In the genomic region with DNA sequence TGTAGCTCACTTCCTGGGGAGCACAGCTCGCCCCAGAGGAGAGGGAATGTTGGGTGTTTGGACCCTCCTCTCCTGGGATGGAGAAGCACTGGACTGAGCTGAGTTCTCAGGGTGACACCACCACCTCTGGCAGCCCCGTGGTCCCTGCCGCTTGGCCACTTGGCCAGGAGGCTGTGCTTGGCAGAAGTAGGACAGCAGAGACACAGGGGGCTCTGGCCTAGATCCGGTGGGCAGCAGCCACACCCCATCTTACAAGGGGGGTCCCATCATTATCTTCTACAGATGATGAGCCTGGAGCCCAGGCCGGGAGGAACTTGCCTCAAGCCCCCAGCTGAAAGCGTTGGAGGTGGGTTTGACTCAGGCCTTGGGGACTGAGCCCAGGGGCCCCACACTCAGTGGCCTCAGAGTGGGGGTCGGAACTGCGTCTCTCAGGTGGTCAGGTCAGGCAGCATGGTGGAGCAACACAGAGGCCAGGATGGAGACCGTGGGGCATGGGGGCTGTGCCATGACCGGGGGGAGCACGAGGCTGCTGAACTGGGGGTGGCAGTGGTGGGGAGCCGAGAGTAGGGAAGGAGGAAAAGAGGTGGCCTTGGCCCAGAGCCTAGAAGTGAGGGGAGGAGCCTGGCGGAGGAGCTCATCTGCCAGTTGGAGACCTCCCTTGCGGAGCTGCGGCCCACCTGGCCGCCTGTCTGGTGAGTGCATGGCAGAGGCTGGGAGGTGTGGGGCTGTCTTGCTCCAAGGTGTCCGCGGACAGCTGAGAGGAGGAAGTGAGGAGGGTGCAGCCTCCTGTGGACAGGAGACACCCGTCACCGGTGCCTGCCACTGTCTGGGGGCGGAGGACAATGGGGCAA, we compare ENCODE assay signal across 14 cellular contexts.
DNase-seq lines count a peak whose midpoint lies in the region; ATAC-seq and TF ChIP-seq lines count a peak whose summit lies in the region.
"Had no signal": no experiment of that assay in that cellular context is flagged by ENCODE, and none has a peak within 500 bp of the region (broad histone marks: within the 10 kb centered on the region; RNA-seq: fewer than 3 reads in every experiment).

No MANE protein-coding gene starts in this region.

- H3K4me3 ChIP-seq in right atrium auricular region, result no peak overlapping the region
- H3K4me3 ChIP-seq in esophagus muscularis mucosa, result no peak overlapping the region
- H3K4me3 ChIP-seq in thyroid gland (replicated peaks in 1 of 3), result no peak overlapping the region

- peaks cover 4% of the 10 kb centered on the region for H3K27me3 Mint-ChIP-seq in nephron progenitor cell (ENCODE audit: low read depth, poor library complexity)

- intact Hi-C loops in Right ventricle myocardium superior (cut with DNase I), result no loop called here
- intact Hi-C loops in esophagus muscularis mucosa (cut with DNase I), result no loop called here
- intact Hi-C loops in posterior vena cava (cut with DNase I), result loop anchor here in 1 of 2 donors (1.0 kb wide), 1 partner anchor 200 kb away; no protein-coding TSS in a partner anchor
- intact Hi-C loops in thyroid gland (cut with DNase I), result no loop called here

- H3K4me3 Mint-ChIP-seq in nephron progenitor cell, result no peak overlapping the region

- no peak for TF ChIP-seq POLR2A in esophagus muscularis mucosa (IDR thresholded peaks at IDR 0.05; ENCODE audit: low read depth)
- TF ChIP-seq POLR2A in thyroid gland (IDR thresholded peaks at IDR 0.05), result no peak

- no peaks in the 10 kb centered on the region for H3K27me3 ChIP-seq in right atrium auricular region
- H3K27me3 ChIP-seq in esophagus muscularis mucosa, result no peaks in the 10 kb centered on the region
- no peaks in the 10 kb centered on the region for H3K27me3 ChIP-seq in thyroid gland
- H3K27me3 ChIP-seq: brain microvascular endothelial cell had no signal

- H3K27ac ChIP-seq in right atrium auricular region, result peak overlapping the region; percentile 23 to 44
- H3K27ac ChIP-seq in esophagus muscularis mucosa (replicated peaks in 1 of 4), result peak overlapping the region; percentile 56 to 66 (median 65)
- H3K27ac ChIP-seq in thyroid gland, result no peak overlapping the region
- H3K27ac ChIP-seq: brain microvascular endothelial cell had no signal

- no peak for TF ChIP-seq EP300 in esophagus muscularis mucosa (IDR thresholded peaks at IDR 0.05)

- H3K9me3 ChIP-seq in right atrium auricular region (no peaks in the 10 kb centered on the region), esophagus muscularis mucosa (no peaks in the 10 kb centered on the region), thyroid gland (no peaks in the 10 kb centered on the region)

- DNase-seq in right atrium auricular region (ENCODE audit: low spot score), result no peak
- DNase-seq in Right ventricle myocardium superior, result no peak
- DNase-seq in esophagus muscularis mucosa (ENCODE audit: extremely low spot score), result no peak
- peak; percentile 78 for DNase-seq in posterior vena cava (ENCODE audit: low spot score)
- DNase-seq in NCI-H1694 treated with DMSO at 0.1 percent for 48 hours (lab: John Stamatoyannopoulos, UW), result no peak
- no peak for DNase-seq in putamen (ENCODE audit: low spot score)
- no peak for DNase-seq in thyroid gland
- DNase-seq in nephron progenitor cell, result no peak
- DNase-seq: activated naive CD4-positive, alpha-beta T cell treated with anti-CD3 and anti-CD28 coated beads, Interleukin-2, amount 50 U/mL, for 16 hours; brain microvascular endothelial cell; EL; Kasumi-1; NCI-H1436; stimulated activated naive CD4-positive, alpha-beta T cell treated with Interleukin-2 at 50 U/mL for 16 hours had no signal

- WGBS in esophagus muscularis mucosa, result 90% methylated on average over 17 of the region's 21 CpGs
- WGBS in thyroid gland, 2 donors, result 93 to 94% methylated on average over 17 to 21 of the region's 21 CpGs

- peaks cover 35% of the 10 kb centered on the region for H3K4me1 Mint-ChIP-seq in nephron progenitor cell

- peaks cover 4% of the 10 kb centered on the region for H3K9me3 Mint-ChIP-seq in nephron progenitor cell

- H3K36me3 Mint-ChIP-seq in nephron progenitor cell (ENCODE audit: low read depth), result no peaks in the 10 kb centered on the region

- peaks cover 0 to 33% of the 10 kb centered on the region in 2 donors for H3K4me1 ChIP-seq in right atrium auricular region
- peaks cover 13 to 40% (median 36%) of the 10 kb centered on the region in 4 donors for H3K4me1 ChIP-seq in esophagus muscularis mucosa
- H3K4me1 ChIP-seq in thyroid gland, result no peaks in the 10 kb centered on the region

- TF ChIP-seq CTCF in right atrium auricular region (IDR thresholded peaks at IDR 0.05) (no peak), esophagus muscularis mucosa (IDR thresholded peaks at IDR 0.05) (no peak), thyroid gland (IDR thresholded peaks at IDR 0.05) (no peak), nephron progenitor cell (IDR thresholded peaks at IDR 0.05) (no peak)

- H3K36me3 ChIP-seq in right atrium auricular region (no peaks in the 10 kb centered on the region), esophagus muscularis mucosa (no peaks in the 10 kb centered on the region), thyroid gland (no peaks in the 10 kb centered on the region)
- H3K36me3 ChIP-seq: brain microvascular endothelial cell had no signal

- no peak for ATAC-seq in Right ventricle myocardium superior (ENCODE audit: poor library complexity)

- H3K27ac Mint-ChIP-seq in nephron progenitor cell, result no peak overlapping the region

Comparison
In these comparisons a context has a peak if more than half of its experiments do, and no peak if none do; other contexts are left out.
1. H3K27ac ChIP-seq: peak in right atrium auricular region (2 of 2) and esophagus muscularis mucosa (4 of 4); none in thyroid gland (0 of 3).